In the genomic region with DNA sequence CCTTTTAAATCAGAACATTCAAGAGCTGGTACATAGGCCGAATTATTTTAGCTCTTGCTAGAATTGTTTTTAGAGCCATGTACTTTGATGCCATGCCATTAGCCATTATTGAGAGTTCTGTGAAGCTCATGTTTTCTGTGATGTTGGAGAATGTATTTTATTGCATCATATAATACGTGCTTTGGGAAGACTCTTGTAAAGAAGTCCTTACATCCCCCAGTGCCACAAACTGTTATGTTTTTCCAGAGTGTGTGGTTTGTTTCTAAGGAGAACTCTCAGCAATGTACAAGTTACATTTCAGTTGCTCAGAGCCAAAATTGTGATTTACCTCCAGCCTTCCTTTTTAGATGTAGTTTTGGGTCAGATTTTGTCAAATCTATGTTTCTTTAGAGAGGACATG, we compare ENCODE assay signal across 18 cellular contexts.
A peak's percentile ranks its signal among the peaks of the same experiment; 100 is the strongest.
DNase-seq lines count a peak whose midpoint lies in the region; ATAC-seq and TF ChIP-seq lines count a peak whose summit lies in the region.
"Had no signal": no experiment of that assay in that cellular context is flagged by ENCODE, and none has a peak within 500 bp of the region (broad histone marks: within the 10 kb centered on the region; RNA-seq: fewer than 3 reads in every experiment).

No MANE protein-coding gene starts in this region.

- POLR2A ChIA-PET in activated CD8-positive, alpha-beta T cell treated with anti-CD3 and anti-CD28 coated beads for 36 hours (lab: Charles Lee): interaction anchor here (0.7 to 3.4 kb wide), 3 partner anchors 33 to 78 kb away, joined by 3 to 21 read pairs (median 4); a partner anchor contains a TSS
- POLR2A ChIA-PET in activated CD8-positive, alpha-beta T cell treated with anti-CD3 and anti-CD28 coated beads, Interleukin-2, amount 10 ng/mL, durations not matched to agents 7 days and 5 days (lab: Charles Lee): no interaction called here

- no peaks in the 10 kb centered on the region for H3K9me3 Mint-ChIP-seq in activated CD8-positive, alpha-beta T cell treated with anti-CD3 and anti-CD28 coated beads for 36 hours
- H3K9me3 Mint-ChIP-seq in activated CD8-positive, alpha-beta T cell treated with anti-CD3 and anti-CD28 coated beads, Interleukin-2, amount 10 ng/mL, durations not matched to agents 7 days and 5 days (ENCODE audit: insufficient read depth): no peaks in the 10 kb centered on the region
- no peaks in the 10 kb centered on the region for H3K9me3 Mint-ChIP-seq in type B pancreatic cell

- peak overlapping the region; percentile 14 for H3K9ac ChIP-seq in smooth muscle cell (ENCODE audit: low read depth)

- H3K27ac Mint-ChIP-seq in activated CD8-positive, alpha-beta T cell treated with anti-CD3 and anti-CD28 coated beads for 36 hours: peak overlapping the region; percentile 79
- no peak overlapping the region for H3K27ac Mint-ChIP-seq in activated CD8-positive, alpha-beta T cell treated with anti-CD3 and anti-CD28 coated beads, Interleukin-2, amount 10 ng/mL, durations not matched to agents 7 days and 5 days
- no peak overlapping the region for H3K27ac Mint-ChIP-seq in type B pancreatic cell

- no peak overlapping the region for H3K4me3 ChIP-seq in RWPE2 (ENCODE audit: severe bottlenecking)
- H3K4me3 ChIP-seq in smooth muscle cell: no peak overlapping the region
- H3K4me3 ChIP-seq: esophagus muscularis mucosa, HAP-1, heart right ventricle, Peyer's patch, upper lobe of left lung had no signal

- no peaks in the 10 kb centered on the region for H3K27me3 Mint-ChIP-seq in activated CD8-positive, alpha-beta T cell treated with anti-CD3 and anti-CD28 coated beads for 36 hours
- no peaks in the 10 kb centered on the region for H3K27me3 Mint-ChIP-seq in activated CD8-positive, alpha-beta T cell treated with anti-CD3 and anti-CD28 coated beads, Interleukin-2, amount 10 ng/mL, durations not matched to agents 7 days and 5 days (ENCODE audit: low read depth)
- no peaks in the 10 kb centered on the region for H3K27me3 Mint-ChIP-seq in type B pancreatic cell

- no peak overlapping the region for H3K4me3 Mint-ChIP-seq in activated CD8-positive, alpha-beta T cell treated with anti-CD3 and anti-CD28 coated beads for 36 hours
- no peak overlapping the region for H3K4me3 Mint-ChIP-seq in activated CD8-positive, alpha-beta T cell treated with anti-CD3 and anti-CD28 coated beads, Interleukin-2, amount 10 ng/mL, durations not matched to agents 7 days and 5 days
- H3K4me3 Mint-ChIP-seq in type B pancreatic cell: no peak overlapping the region

- peaks cover 4% of the 10 kb centered on the region for H4K20me1 ChIP-seq in smooth muscle cell (ENCODE audit: low read depth)

- no peak for TF ChIP-seq CTCF in activated CD8-positive, alpha-beta T cell treated with anti-CD3 and anti-CD28 coated beads for 36 hours (IDR thresholded peaks at IDR 0.05)
- TF ChIP-seq CTCF in RWPE2 (IDR thresholded peaks at IDR 0.05; ENCODE audit: poor library complexity, severe bottlenecking): no peak
- no peak for TF ChIP-seq CTCF in smooth muscle cell (IDR thresholded peaks at IDR 0.05; ENCODE audit: borderline replicate concordance, insufficient read depth, poor library complexity, severe bottlenecking)
- no peak for TF ChIP-seq CTCF in type B pancreatic cell (conservative IDR thresholded peaks at IDR 0.05)

- H3K9me3 ChIP-seq in RWPE2 (ENCODE audit: severe bottlenecking) (no peaks in the 10 kb centered on the region), smooth muscle cell (replicated peaks; ENCODE audit: low read depth) (no peaks in the 10 kb centered on the region)
- H3K9me3 ChIP-seq: esophagus muscularis mucosa, HAP-1, heart right ventricle, Peyer's patch, upper lobe of left lung had no signal

- peaks cover 48% of the 10 kb centered on the region for H3K4me1 ChIP-seq in RWPE2 (ENCODE audit: insufficient read depth, poor library complexity, severe bottlenecking)
- no peaks in the 10 kb centered on the region for H3K4me1 ChIP-seq in smooth muscle cell (ENCODE audit: low read depth)

- CTCF ChIA-PET in activated CD8-positive, alpha-beta T cell treated with anti-CD3 and anti-CD28 coated beads for 36 hours (lab: Charles Lee): interaction anchor here (4.7 kb wide), 1 partner anchor 79 kb away, joined by 38 read pairs; a partner anchor contains a TSS
- CTCF ChIA-PET in activated CD8-positive, alpha-beta T cell treated with anti-CD3 and anti-CD28 coated beads, Interleukin-2, amount 10 ng/mL, durations not matched to agents 7 days and 5 days (lab: Charles Lee): interaction anchor here (1.0 to 2.3 kb wide), 4 partner anchors 13 to 79 kb away, joined by 3 to 9 read pairs (median 4); a partner anchor contains a TSS

- H2AFZ ChIP-seq in smooth muscle cell (ENCODE audit: low read depth): no peak overlapping the region

- peaks cover 66% of the 10 kb centered on the region for H3K36me3 Mint-ChIP-seq in activated CD8-positive, alpha-beta T cell treated with anti-CD3 and anti-CD28 coated beads for 36 hours (ENCODE audit: low read depth)
- peaks cover 77% of the 10 kb centered on the region for H3K36me3 Mint-ChIP-seq in activated CD8-positive, alpha-beta T cell treated with anti-CD3 and anti-CD28 coated beads, Interleukin-2, amount 10 ng/mL, durations not matched to agents 7 days and 5 days (ENCODE audit: low read depth)
- H3K36me3 Mint-ChIP-seq in type B pancreatic cell: peaks cover 30% of the 10 kb centered on the region

- intact Hi-C loops in activated CD8-positive, alpha-beta T cell treated with anti-CD3 and anti-CD28 coated beads for 36 hours (cut with micrococcal nuclease): loop anchor here (5.0 kb wide), 3 partner anchors 40 to 95 kb away; a partner anchor contains a TSS

- H3K27ac ChIP-seq in RWPE2 (ENCODE audit: poor library complexity, severe bottlenecking) (peak overlapping the region; percentile 41), epithelial cell of prostate (peak overlapping the region; percentile 36), smooth muscle cell (ENCODE audit: low read depth) (peak overlapping the region; percentile 66)
- H3K27ac ChIP-seq: heart right ventricle, Peyer's patch, upper lobe of left lung had no signal

- peaks cover 3% of the 10 kb centered on the region for H3K79me2 ChIP-seq in smooth muscle cell (ENCODE audit: low read depth)

- no peaks in the 10 kb centered on the region for H3K27me3 ChIP-seq in RWPE2 (ENCODE audit: insufficient read depth, poor library complexity, severe bottlenecking)
- H3K27me3 ChIP-seq in smooth muscle cell (ENCODE audit: low read depth): no peaks in the 10 kb centered on the region
- H3K27me3 ChIP-seq: esophagus muscularis mucosa, heart right ventricle, Peyer's patch, upper lobe of left lung had no signal

- peaks cover 68% of the 10 kb centered on the region for H3K4me1 Mint-ChIP-seq in activated CD8-positive, alpha-beta T cell treated with anti-CD3 and anti-CD28 coated beads for 36 hours (ENCODE audit: low read depth)
- peaks cover 65% of the 10 kb centered on the region for H3K4me1 Mint-ChIP-seq in activated CD8-positive, alpha-beta T cell treated with anti-CD3 and anti-CD28 coated beads, Interleukin-2, amount 10 ng/mL, durations not matched to agents 7 days and 5 days (ENCODE audit: low read depth)
- H3K4me1 Mint-ChIP-seq in type B pancreatic cell (ENCODE audit: unreplicated experiment): peaks cover 22% of the 10 kb centered on the region

- no peak overlapping the region for H3K4me2 ChIP-seq in smooth muscle cell

- DNase-seq in activated CD8-positive, alpha-beta T cell treated with anti-CD3 and anti-CD28 coated beads for 36 hours: no peak
- DNase-seq in activated CD8-positive, alpha-beta T cell treated with anti-CD3 and anti-CD28 coated beads, Interleukin-2, amount 10 ng/mL, durations not matched to agents 7 days and 5 days: no peak
- DNase-seq in RWPE2 (ENCODE audit: low spot score) (no peak), epithelial cell of prostate (ENCODE audit: low read depth, low spot score) (no peak), smooth muscle cell (lab: John Stamatoyannopoulos, UW; ENCODE audit: unreplicated experiment) (no peak), type B pancreatic cell (ENCODE audit: extremely low spot score, unreplicated experiment) (no peak), NCI-H1092 treated with DMSO at 0.1 percent for 48 hours (lab: John Stamatoyannopoulos, UW) (no peak), NCI-H2171 treated with DMSO at 0.1 percent for 48 hours (lab: John Stamatoyannopoulos, UW) (no peak)
- DNase-seq: ACHN; activated naive CD4-positive, alpha-beta T cell treated with Interleukin-2 at 50 U/mL for 16 hours; DND-41; heart right ventricle; Kasumi-1; NCI-H1417; Peyer's patch; upper lobe of left lung had no signal

- 71% methylated on average over 2 of the region's 2 CpGs for WGBS in smooth muscle cell (ENCODE audit: low lambda C conversion rate)

- H3F3A ChIP-seq in smooth muscle cell (ENCODE audit: low read depth): no peaks in the 10 kb centered on the region

- H3K36me3 ChIP-seq in RWPE2 (ENCODE audit: low read depth) (peaks cover 11% of the 10 kb centered on the region), smooth muscle cell (ENCODE audit: low read depth) (no peaks in the 10 kb centered on the region)
- H3K36me3 ChIP-seq: HAP-1 had no signal

- no peak for ATAC-seq in activated CD8-positive, alpha-beta T cell treated with anti-CD3 and anti-CD28 coated beads for 36 hours
- ATAC-seq in activated CD8-positive, alpha-beta T cell treated with anti-CD3 and anti-CD28 coated beads, Interleukin-2, amount 10 ng/mL, durations not matched to agents 7 days and 5 days: no peak
- ATAC-seq in RWPE2 (ENCODE audit: low read depth): no peak
- ATAC-seq: heart right ventricle had no signal
